Comparison of ENCODE assay signal across 9 cellular contexts in genomic region chr2:45494275-45494977, GRCh38.
DNase-seq lines count a peak whose midpoint lies in the region; ATAC-seq, FAIRE-seq and TF ChIP-seq lines count a peak whose summit lies in the region.
"Had no signal": no experiment of that assay in that cellular context is flagged by ENCODE, and none has a peak within 500 bp of the region (broad histone marks: within the 10 kb centered on the region; RNA-seq: fewer than 3 reads in every experiment).

No MANE protein-coding gene starts in this region.

- intact Hi-C loops in activated B cell treated with CpG ODN at 0.5 μM for 24 hours (cut with micrococcal nuclease) = loop anchor here (1.0 to 5.0 kb wide), 2 partner anchors 513 to 1452 kb away; no protein-coding TSS in a partner anchor

- H3K27me3 Mint-ChIP-seq in activated B cell treated with CpG ODN at 0.5 μM for 24 hours = no peaks in the 10 kb centered on the region
- H3K27me3 Mint-ChIP-seq: memory B cell had no signal

- no peaks in the 10 kb centered on the region for H3K79me2 ChIP-seq in smooth muscle cell (ENCODE audit: low read depth)

- TF ChIP-seq CTCF in activated B cell treated with CpG ODN at 0.5 μM for 24 hours (IDR thresholded peaks at IDR 0.05) (peak; percentile 50), smooth muscle cell (IDR thresholded peaks at IDR 0.05; ENCODE audit: borderline replicate concordance, insufficient read depth, poor library complexity, severe bottlenecking) (peak; percentile 82)

- H2AFZ ChIP-seq in smooth muscle cell (ENCODE audit: low read depth) = no peak overlapping the region

- H3K27me3 ChIP-seq in smooth muscle cell (ENCODE audit: low read depth) = no peaks in the 10 kb centered on the region

- H3F3A ChIP-seq in smooth muscle cell (ENCODE audit: low read depth) = no peaks in the 10 kb centered on the region

- 3% methylated on average over 2 of the region's 2 CpGs for WGBS in smooth muscle cell (ENCODE audit: low lambda C conversion rate)

- CTCF ChIA-PET in activated B cell treated with CpG ODN at 0.5 μM for 24 hours (lab: Charles Lee) = interaction anchor here (0.8 to 7.7 kb wide), 4 partner anchors 8 to 539 kb away, joined by 3 to 126 read pairs (median 4); no protein-coding TSS in a partner anchor

- H3K9me3 Mint-ChIP-seq in activated B cell treated with CpG ODN at 0.5 μM for 24 hours = no peaks in the 10 kb centered on the region
- H3K9me3 Mint-ChIP-seq: memory B cell had no signal

- H3K4me1 ChIP-seq in smooth muscle cell (ENCODE audit: low read depth) = no peaks in the 10 kb centered on the region

- peaks cover 5% of the 10 kb centered on the region for H4K20me1 ChIP-seq in smooth muscle cell (ENCODE audit: low read depth)

- H3K36me3 Mint-ChIP-seq in activated B cell treated with CpG ODN at 0.5 μM for 24 hours (ENCODE audit: low read depth) = peaks cover 3% of the 10 kb centered on the region
- H3K36me3 Mint-ChIP-seq: memory B cell had no signal

- peaks cover 16% of the 10 kb centered on the region for H3K4me1 Mint-ChIP-seq in activated B cell treated with CpG ODN at 0.5 μM for 24 hours

- H3K4me2 ChIP-seq in smooth muscle cell = no peak overlapping the region

- DNase-seq in Ammon's horn (ENCODE audit: low spot score) = peak; percentile 79
- DNase-seq in GM12892 (ENCODE audit: insufficient read length) = peak; percentile 6
- DNase-seq in NCI-H2081 treated with DMSO at 0.1 percent for 48 hours (lab: John Stamatoyannopoulos, UW) = peak; percentile 24
- DNase-seq in activated B cell treated with CpG ODN at 0.5 μM for 24 hours = no peak
- peak; percentile 24 for DNase-seq in hepatic stellate cell (ENCODE audit: low spot score)
- DNase-seq in smooth muscle cell (lab: John Stamatoyannopoulos, UW; ENCODE audit: unreplicated experiment) = no peak

- FAIRE-seq in GM12892 (lab: Jason Lieb, UNC) = peak; percentile 84

- no peak overlapping the region for H3K9ac ChIP-seq in smooth muscle cell (ENCODE audit: low read depth)

- POLR2A ChIA-PET in activated B cell treated with CpG ODN at 0.5 μM for 24 hours (lab: Charles Lee) = no interaction called here

- no peaks in the 10 kb centered on the region for H3K36me3 ChIP-seq in smooth muscle cell (ENCODE audit: low read depth)

- H3K9me3 ChIP-seq in smooth muscle cell (replicated peaks; ENCODE audit: low read depth) = no peaks in the 10 kb centered on the region

- no peak overlapping the region for H3K27ac Mint-ChIP-seq in activated B cell treated with CpG ODN at 0.5 μM for 24 hours
- H3K27ac Mint-ChIP-seq: memory B cell had no signal

- no peak overlapping the region for H3K27ac ChIP-seq in smooth muscle cell (ENCODE audit: low read depth)

- ATAC-seq in activated B cell treated with CpG ODN at 0.5 μM for 24 hours (ENCODE audit: low read depth) (no peak), HG02642 (IDR thresholded peaks at IDR 0.05; ENCODE audit: poor library complexity, unreplicated experiment) (no peak), HG02870 (IDR thresholded peaks at IDR 0.05; ENCODE audit: unreplicated experiment) (no peak)

- TF ChIP-seq POLR2A in GM12892 (IDR thresholded peaks at IDR 0.05; ENCODE audit: low read depth, low read length) = no peak

- no peak overlapping the region for H3K4me3 Mint-ChIP-seq in activated B cell treated with CpG ODN at 0.5 μM for 24 hours
- H3K4me3 Mint-ChIP-seq: memory B cell had no signal

- H3K4me3 ChIP-seq in smooth muscle cell = no peak overlapping the region

Comparison
In these comparisons a context has a peak if more than half of its experiments do, and no peak if none do; other contexts are left out.
1. DNase-seq: peak in Ammon's horn (single experiment), GM12892 (single experiment), NCI-H2081 treated with DMSO at 0.1 percent for 48 hours (single experiment) and hepatic stellate cell (single experiment); none in activated B cell treated with CpG ODN at 0.5 μM for 24 hours (single experiment) and smooth muscle cell (single experiment).